9 cellular contexts compared by ENCODE assay signal in genomic region chr3:184378650-184379374, GRCh38. TPM values are rescaled to one million over a fixed set of nuclear protein-coding genes. Genes with fewer than 3 reads are reported as not detected.
DNase-seq lines count a peak whose midpoint lies in the region; ATAC-seq and TF ChIP-seq lines count a peak whose summit lies in the region.
"Had no signal": no experiment of that assay in that cellular context is flagged by ENCODE, and none has a peak within 500 bp of the region (broad histone marks: within the 10 kb centered on the region; RNA-seq: fewer than 3 reads in every experiment).

No MANE protein-coding gene starts in this region.

- 79 to 84% methylated on average over 10 of the region's 10 CpGs for WGBS in sigmoid colon, 2 donors

- peak overlapping the region; percentile 40 for H3K4me3 Mint-ChIP-seq in activated T-helper 1 cell treated with anti-CD3 and anti-CD28 coated beads, Interleukin-12 subunit alpha, Interleukin-12 subunit beta, Interleukin-2, Interleukin-4 antibody, amounts not matched to agents 30 ng/mL and 10 ng/mL and 1 ng/mL, durations not matched to agents 14 hours and 24 hours and 36 hours

- H3K4me1 ChIP-seq in sigmoid colon (peaks cover 0 to 23% (median 19%) of the 10 kb centered on the region in 4 donors), upper lobe of right lung (peaks cover 12% of the 10 kb centered on the region)

- ATAC-seq in upper lobe of right lung, result no peak
- ATAC-seq in HG02970 (IDR thresholded peaks at IDR 0.05; ENCODE audit: low FRiP score, unreplicated experiment), result no peak

- peak; percentile 39 for DNase-seq in H7
- no peak for DNase-seq in activated T-helper 1 cell treated with anti-CD3 and anti-CD28 coated beads, Interleukin-12 subunit alpha, Interleukin-12 subunit beta, Interleukin-2, Interleukin-4 antibody, amounts not matched to agents 30 ng/mL and 10 ng/mL and 1 ng/mL, durations not matched to agents 14 hours and 24 hours and 36 hours (ENCODE audit: low spot score)
- DNase-seq in islet precursor cell, result peak; percentile 77
- DNase-seq in sigmoid colon, result peak; percentile 70
- DNase-seq in T1000 (lab: John Stamatoyannopoulos, UW), result no peak
- DNase-seq in stimulated activated CD4-positive, alpha-beta T cell treated with anti-CD3 and anti-CD28 coated beads, Interleukin-4, amount 100 ng/mL, for 24 hours, result no peak
- no peak for DNase-seq in upper lobe of right lung
- DNase-seq: activated naive CD4-positive, alpha-beta T cell treated with anti-CD3 and anti-CD28 coated beads, Interleukin-2, amount 50 U/mL, for 16 hours had no signal

- no peaks in the 10 kb centered on the region for H3K4me1 Mint-ChIP-seq in activated T-helper 1 cell treated with anti-CD3 and anti-CD28 coated beads, Interleukin-12 subunit alpha, Interleukin-12 subunit beta, Interleukin-2, Interleukin-4 antibody, amounts not matched to agents 30 ng/mL and 10 ng/mL and 1 ng/mL, durations not matched to agents 14 hours and 24 hours and 36 hours (ENCODE audit: low read depth)

- H3K9me3 ChIP-seq in sigmoid colon (no peaks in the 10 kb centered on the region), upper lobe of right lung (no peaks in the 10 kb centered on the region)

- peak overlapping the region; percentile 65 to 72 (median 70) for H3K27ac ChIP-seq in sigmoid colon
- no peak overlapping the region for H3K27ac ChIP-seq in upper lobe of right lung

- H3K27ac Mint-ChIP-seq in activated T-helper 1 cell treated with anti-CD3 and anti-CD28 coated beads, Interleukin-12 subunit alpha, Interleukin-12 subunit beta, Interleukin-2, Interleukin-4 antibody, amounts not matched to agents 30 ng/mL and 10 ng/mL and 1 ng/mL, durations not matched to agents 14 hours and 24 hours and 36 hours, result no peak overlapping the region

- H3K36me3 Mint-ChIP-seq in activated T-helper 1 cell treated with anti-CD3 and anti-CD28 coated beads, Interleukin-12 subunit alpha, Interleukin-12 subunit beta, Interleukin-2, Interleukin-4 antibody, amounts not matched to agents 30 ng/mL and 10 ng/mL and 1 ng/mL, durations not matched to agents 14 hours and 24 hours and 36 hours (ENCODE audit: low read depth), result no peaks in the 10 kb centered on the region

- TF ChIP-seq POLR2A in sigmoid colon (IDR thresholded peaks at IDR 0.05), result no peak

- no peak for TF ChIP-seq EP300 in sigmoid colon (IDR thresholded peaks at IDR 0.05)

- H3K36me3 ChIP-seq in H7 (replicated peaks; ENCODE audit: control insufficient read depth, insufficient read depth, low read length), result no peaks in the 10 kb centered on the region
- no peaks in the 10 kb centered on the region for H3K36me3 ChIP-seq in sigmoid colon
- no peaks in the 10 kb centered on the region for H3K36me3 ChIP-seq in upper lobe of right lung

- H3K4me3 ChIP-seq in H7 (ENCODE audit: insufficient read depth, low read depth, low read length) (peak overlapping the region; percentile 44; the same call in 1 of the 2 replicates), sigmoid colon (peak overlapping the region in 2 of 4 donors; percentile 52 to 58), upper lobe of right lung (no peak overlapping the region)

- intact Hi-C loops in activated T-helper 1 cell treated with anti-CD3 and anti-CD28 coated beads, Interleukin-12 subunit alpha, Interleukin-12 subunit beta, Interleukin-2, Interleukin-4 antibody, amounts not matched to agents 30 ng/mL and 10 ng/mL and 1 ng/mL, durations not matched to agents 14 hours and 24 hours and 36 hours (cut with micrococcal nuclease), result no loop called here
- intact Hi-C loops in sigmoid colon (cut with DNase I) (no loop called here), upper lobe of right lung (cut with DNase I) (loop anchor here (10.0 kb wide), 1 partner anchor 136 kb away; no protein-coding TSS in a partner anchor)

- TF ChIP-seq CTCF in sigmoid colon (IDR thresholded peaks at IDR 0.05) (no peak), upper lobe of right lung (IDR thresholded peaks at IDR 0.05) (no peak)

- H3K27me3 Mint-ChIP-seq in activated T-helper 1 cell treated with anti-CD3 and anti-CD28 coated beads, Interleukin-12 subunit alpha, Interleukin-12 subunit beta, Interleukin-2, Interleukin-4 antibody, amounts not matched to agents 30 ng/mL and 10 ng/mL and 1 ng/mL, durations not matched to agents 14 hours and 24 hours and 36 hours (ENCODE audit: insufficient read depth), result peaks cover 71% of the 10 kb centered on the region

- H3K9me3 Mint-ChIP-seq in activated T-helper 1 cell treated with anti-CD3 and anti-CD28 coated beads, Interleukin-12 subunit alpha, Interleukin-12 subunit beta, Interleukin-2, Interleukin-4 antibody, amounts not matched to agents 30 ng/mL and 10 ng/mL and 1 ng/mL, durations not matched to agents 14 hours and 24 hours and 36 hours, result no peaks in the 10 kb centered on the region

- H3K27me3 ChIP-seq in H7 (ENCODE audit: control insufficient read depth, insufficient read depth, low read length), result peaks cover 45% of the 10 kb centered on the region
- peaks cover 3 to 36% (median 30%) of the 10 kb centered on the region in 3 donors for H3K27me3 ChIP-seq in sigmoid colon
- peaks cover 25% of the 10 kb centered on the region for H3K27me3 ChIP-seq in upper lobe of right lung

RNA-seq across cellular contexts. Expression of gene THPO, which starts 0.8 kb away (rescaled TPM):
- 0.80 and 1.3 TPM in 2 replicates for total RNA-seq in H7 (2014; rRNA removed; shearing (Covaris generic))
- not detected in 2 replicates for total RNA-seq in activated T-helper 1 cell treated with anti-CD3 and anti-CD28 coated beads, Interleukin-12 subunit alpha, Interleukin-12 subunit beta, Interleukin-2, Interleukin-4 antibody, amounts not matched to agents 30 ng/mL and 10 ng/mL and 1 ng/mL, durations not matched to agents 14 hours and 24 hours and 36 hours
- under 1 TPM in 1 of 4 donors, not detected in 3; 0.36 TPM for total RNA-seq in sigmoid colon
- under 1 TPM in 1 of 3 donors, not detected in 2; 0.25 TPM for polyA plus RNA-seq in sigmoid colon
- 0.20 TPM for total RNA-seq in upper lobe of right lung

RNA-seq across cellular contexts. Expression of gene CHRD, which starts 1.0 kb away (rescaled TPM):
- 4.5 and 10.5 TPM in 2 replicates for total RNA-seq in H7 (2014; rRNA removed; shearing (Covaris generic))
- not detected in 2 replicates for total RNA-seq in activated T-helper 1 cell treated with anti-CD3 and anti-CD28 coated beads, Interleukin-12 subunit alpha, Interleukin-12 subunit beta, Interleukin-2, Interleukin-4 antibody, amounts not matched to agents 30 ng/mL and 10 ng/mL and 1 ng/mL, durations not matched to agents 14 hours and 24 hours and 36 hours
- 10 to 100 TPM in 2 of 4 donors, 1 to 10 TPM in 2; 5.7 to 16.3 (median 11.3) TPM for total RNA-seq in sigmoid colon
- polyA plus RNA-seq in sigmoid colon, result 1 to 10 TPM in 2 of 3 donors, under 1 TPM in 1; 0.23 to 4.5 (median 1.8) TPM
- 5.3 TPM for total RNA-seq in upper lobe of right lung

RNA-seq across cellular contexts. Expression of gene POLR2H, which starts 17.3 kb away (rescaled TPM):
- total RNA-seq in H7 (2014; rRNA removed; shearing (Covaris generic)), result 92.8 and 100 TPM in 2 replicates
- total RNA-seq in activated T-helper 1 cell treated with anti-CD3 and anti-CD28 coated beads, Interleukin-12 subunit alpha, Interleukin-12 subunit beta, Interleukin-2, Interleukin-4 antibody, amounts not matched to agents 30 ng/mL and 10 ng/mL and 1 ng/mL, durations not matched to agents 14 hours and 24 hours and 36 hours, result 145 and 151 TPM in 2 replicates
- 10 to 100 TPM; 53.2 to 92.5 (median 74.7) TPM for total RNA-seq in sigmoid colon
- 100 to 1,000 TPM; 132 to 162 (median 146) TPM for polyA plus RNA-seq in sigmoid colon
- 63.2 TPM for total RNA-seq in upper lobe of right lung

RNA-seq across cellular contexts. Expression of gene CLCN2, which starts 17.4 kb away (rescaled TPM):
- total RNA-seq in H7 (2014; rRNA removed; shearing (Covaris generic)), result 17.1 and 22.3 TPM in 2 replicates
- total RNA-seq in activated T-helper 1 cell treated with anti-CD3 and anti-CD28 coated beads, Interleukin-12 subunit alpha, Interleukin-12 subunit beta, Interleukin-2, Interleukin-4 antibody, amounts not matched to agents 30 ng/mL and 10 ng/mL and 1 ng/mL, durations not matched to agents 14 hours and 24 hours and 36 hours, result 5.2 and 6.6 TPM in 2 replicates
- total RNA-seq in sigmoid colon (1 to 10 TPM; 1.6 to 3.3 (median 2.6) TPM), upper lobe of right lung (3.8 TPM)
- 10 to 100 TPM; 10.9 to 30.2 (median 13.2) TPM for polyA plus RNA-seq in sigmoid colon

RNA-seq across cellular contexts. Expression of gene FAM131A, which starts 41.4 kb away (rescaled TPM):
- 36.9 and 41.1 TPM in 2 replicates for total RNA-seq in H7 (2014; rRNA removed; shearing (Covaris generic))
- total RNA-seq in activated T-helper 1 cell treated with anti-CD3 and anti-CD28 coated beads, Interleukin-12 subunit alpha, Interleukin-12 subunit beta, Interleukin-2, Interleukin-4 antibody, amounts not matched to agents 30 ng/mL and 10 ng/mL and 1 ng/mL, durations not matched to agents 14 hours and 24 hours and 36 hours, result 7.5 and 9.2 TPM in 2 replicates
- 10 to 100 TPM; 28.0 to 36.7 (median 33.8) TPM for total RNA-seq in sigmoid colon
- polyA plus RNA-seq in sigmoid colon, result 10 to 100 TPM; 12.6 to 17.1 (median 12.9) TPM
- total RNA-seq in upper lobe of right lung, result 19.0 TPM

Comparison
In these comparisons a context has a peak if more than half of its experiments do, and no peak if none do; other contexts are left out.
1. DNase-seq: peak in H7 (single experiment), islet precursor cell (single experiment) and sigmoid colon (single experiment); none in activated T-helper 1 cell treated with anti-CD3 and anti-CD28 coated beads, Interleukin-12 subunit alpha, Interleukin-12 subunit beta, Interleukin-2, Interleukin-4 antibody, amounts not matched to agents 30 ng/mL and 10 ng/mL and 1 ng/mL, durations not matched to agents 14 hours and 24 hours and 36 hours (single experiment), T1000 (single experiment), stimulated activated CD4-positive, alpha-beta T cell treated with anti-CD3 and anti-CD28 coated beads, Interleukin-4, amount 100 ng/mL, for 24 hours (single experiment) and upper lobe of right lung (single experiment).